ENCODE assay signal across 1 cellular context in genomic region chr3:14461748-14462324, GRCh38.
A peak's percentile ranks its signal among the peaks of the same experiment; 100 is the strongest.
TF ChIP-seq lines count a peak whose summit lies in the region.

No MANE protein-coding gene starts in this region.

TF ChIP-seq in HepG2, 621 proteins besides CTCF, POLR2A, EP300 and RAD21 (continued from another document):
- TF ChIP-seq ZNF687 (CRISPR knock-in tag; IDR thresholded peaks at IDR 0.05): peak; percentile 47
- no peak for TF ChIP-seq ATF7 (IDR thresholded peaks at IDR 0.05)
- no peak for TF ChIP-seq ATF7 (CRISPR knock-in tag; IDR thresholded peaks at IDR 0.05)
- no peak for TF ChIP-seq ZNF496 (CRISPR knock-in tag; IDR thresholded peaks at IDR 0.05; ENCODE audit: insufficient replicate concordance)
- peak; percentile 67; the same call in 1 of the 2 replicates for TF ChIP-seq ZBTB43 (CRISPR knock-in tag; conservative IDR thresholded peaks at IDR 0.05)
- TF ChIP-seq, protein P1, sequence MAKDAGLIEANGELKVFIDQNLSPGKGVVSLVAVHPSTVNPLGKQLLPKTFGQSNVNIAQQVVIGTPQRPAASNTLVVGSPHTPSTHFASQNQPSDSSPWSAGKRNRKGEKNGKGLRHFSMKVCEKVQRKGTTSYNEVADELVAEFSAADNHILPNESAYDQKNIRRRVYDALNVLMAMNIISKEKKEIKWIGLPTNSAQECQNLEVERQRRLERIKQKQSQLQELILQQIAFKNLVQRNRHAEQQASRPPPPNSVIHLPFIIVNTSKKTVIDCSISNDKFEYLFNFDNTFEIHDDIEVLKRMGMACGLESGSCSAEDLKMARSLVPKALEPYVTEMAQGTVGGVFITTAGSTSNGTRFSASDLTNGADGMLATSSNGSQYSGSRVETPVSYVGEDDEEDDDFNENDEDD (CRISPR knock-in tag; IDR thresholded peaks at IDR 0.05; ENCODE audit: borderline replicate concordance): no peak
- TF ChIP-seq, protein P2, sequence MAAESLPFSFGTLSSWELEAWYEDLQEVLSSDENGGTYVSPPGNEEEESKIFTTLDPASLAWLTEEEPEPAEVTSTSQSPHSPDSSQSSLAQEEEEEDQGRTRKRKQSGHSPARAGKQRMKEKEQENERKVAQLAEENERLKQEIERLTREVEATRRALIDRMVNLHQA (CRISPR knock-in tag; IDR thresholded peaks at IDR 0.05): no peak
